Comparison of ENCODE assay signal across 8 cellular contexts in the genomic region with DNA sequence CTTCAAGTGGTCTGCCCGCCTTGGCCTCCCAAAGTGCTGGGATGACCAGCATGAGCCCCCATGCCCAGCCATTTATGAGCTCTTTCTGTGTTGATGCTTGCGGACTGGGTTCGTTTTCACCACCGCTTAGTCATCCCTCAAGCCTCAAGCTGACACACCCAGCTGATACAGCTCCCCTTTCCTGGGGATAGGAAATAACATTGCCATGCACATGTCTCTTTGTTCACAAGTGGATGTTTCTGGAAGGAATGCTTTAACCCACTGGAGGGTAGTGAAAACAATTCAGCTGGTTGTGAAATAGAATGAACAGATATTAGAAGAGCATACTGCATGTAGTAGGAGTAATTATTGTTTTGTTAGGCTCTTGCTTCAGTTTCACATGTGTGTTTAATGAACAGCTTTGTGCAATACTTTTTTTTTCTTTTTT. TPM values are rescaled to one million over a fixed set of nuclear protein-coding genes. Genes with fewer than 3 reads are reported as not detected.
DNase-seq lines count a peak whose midpoint lies in the region; ATAC-seq and TF ChIP-seq lines count a peak whose summit lies in the region.

No MANE protein-coding gene starts in this region.

- H3K27me3 ChIP-seq in trophoblast cell (ENCODE audit: insufficient read depth, low read length) = no peaks in the 10 kb centered on the region

- no peak overlapping the region for H4K91ac ChIP-seq in trophoblast cell (ENCODE audit: low read depth, low read length)

- H4K8ac ChIP-seq in trophoblast cell (ENCODE audit: low read depth, low read length) = no peak overlapping the region

- H3K23ac ChIP-seq in trophoblast cell (ENCODE audit: low read length) = no peak overlapping the region

- WGBS in trophoblast cell (ENCODE audit: extremely low coverage, insufficient coverage, insufficient read length) = no CpG with 5 or more reads among the region's 4 CpGs

- no peak overlapping the region for H3K18ac ChIP-seq in trophoblast cell (ENCODE audit: low read length)

- no peak for TF ChIP-seq CTCF in GM10266 (IDR thresholded peaks at IDR 0.05; ENCODE audit: control insufficient read depth, insufficient read depth, low read depth, missing control alignments)

- no peak overlapping the region for H2BK12ac ChIP-seq in trophoblast cell (ENCODE audit: low read length)

- peaks cover 5% of the 10 kb centered on the region for H3K79me1 ChIP-seq in trophoblast cell (ENCODE audit: low read length)

- H3K79me2 ChIP-seq in trophoblast cell (ENCODE audit: control insufficient read depth, insufficient read depth, low read length, poor library complexity) = no peaks in the 10 kb centered on the region

- no peak overlapping the region for H2BK120ac ChIP-seq in trophoblast cell (ENCODE audit: insufficient read depth, low read length, poor library complexity)

- H2AFZ ChIP-seq in trophoblast cell (ENCODE audit: insufficient read depth, low read length, poor library complexity) = no peak overlapping the region

- peaks cover 8 to 13% of the 10 kb centered on the region in 2 experiments for H3K4me1 ChIP-seq in trophoblast cell (ENCODE audit: control insufficient read depth in 1 of 2, insufficient read depth in 2 of 2, low read length in 2 of 2)

- peaks cover 1% of the 10 kb centered on the region for H3K9me3 ChIP-seq in trophoblast cell (ENCODE audit: insufficient read depth, low read depth, low read length)

- H3K27ac ChIP-seq in epithelial cell of prostate (peak overlapping the region; percentile 99), trophoblast cell (ENCODE audit: low read depth, low read length) (peak overlapping the region; percentile 44)

- DNase-seq in EH (ENCODE audit: low read depth) (peak; percentile 99), OCI-M1 (lab: John Stamatoyannopoulos, UW) (peak; percentile 80), epithelial cell of prostate (ENCODE audit: low read depth, low spot score) (peak; percentile 97), trophoblast cell (peak; percentile 59 to 65), NCI-H82 (lab: John Stamatoyannopoulos, UW) (no peak), hypothalamus (lab: John Stamatoyannopoulos, UW) (no peak), GM10266 (ENCODE audit: extremely low spot score) (no peak)

- no peak overlapping the region for H3K14ac ChIP-seq in trophoblast cell (ENCODE audit: low read length)

- no peak overlapping the region for H3K4me3 ChIP-seq in trophoblast cell (ENCODE audit: low read depth, low read length)

- H2BK5ac ChIP-seq in trophoblast cell (ENCODE audit: low read depth, low read length, poor library complexity) = no peak overlapping the region

- no peak overlapping the region for H3K4ac ChIP-seq in trophoblast cell (ENCODE audit: low read depth, low read length)

- no peaks in the 10 kb centered on the region for H3K36me3 ChIP-seq in trophoblast cell (ENCODE audit: control insufficient read depth in 1 of 2, insufficient read depth in 2 of 2, low read length in 2 of 2)

- H4K12ac ChIP-seq in trophoblast cell (ENCODE audit: low read depth, low read length) = no peak overlapping the region

- no peak for ATAC-seq in HG02840 (IDR thresholded peaks at IDR 0.05; ENCODE audit: low FRiP score, unreplicated experiment)

- H3K4me2 ChIP-seq in trophoblast cell (ENCODE audit: low read length) = no peak overlapping the region

- no peak overlapping the region for H2AK5ac ChIP-seq in trophoblast cell (ENCODE audit: low read length)

- no peak overlapping the region for H3K9ac ChIP-seq in trophoblast cell (ENCODE audit: low read length)

RNA-seq across cellular contexts. Expression of gene METTL27, which starts 8.5 kb away (rescaled TPM):
- 1.3 and 1.5 TPM in 2 replicates for polyA plus RNA-seq in trophoblast cell (2013)

RNA-seq across cellular contexts. Expression of gene TMEM270, which starts 10.2 kb away (rescaled TPM):
- polyA plus RNA-seq in trophoblast cell (2013) = not detected in 2 replicates

RNA-seq across cellular contexts. Expression of gene CLDN4, which starts 20.0 kb away (rescaled TPM):
- 166 and 180 TPM in 2 replicates for polyA plus RNA-seq in trophoblast cell (2013)

Comparison
In these comparisons a context has a peak if more than half of its experiments do, and no peak if none do; other contexts are left out.
1. DNase-seq: peak in EH (single experiment), OCI-M1 (single experiment), epithelial cell of prostate (single experiment) and trophoblast cell (2 of 2); none in NCI-H82 (single experiment), hypothalamus (0 of 51) and GM10266 (single experiment).